28 cellular contexts compared by ENCODE assay signal in genomic region chr9:98391406-98391805, GRCh38.
DNase-seq lines count a peak whose midpoint lies in the region; ATAC-seq, FAIRE-seq and TF ChIP-seq lines count a peak whose summit lies in the region.
"Had no signal": no experiment of that assay in that cellular context is flagged by ENCODE, and none has a peak within 500 bp of the region (broad histone marks: within the 10 kb centered on the region; RNA-seq: fewer than 3 reads in every experiment).

No MANE protein-coding gene starts in this region.

- no peaks in the 10 kb centered on the region for H3K36me3 Mint-ChIP-seq in activated naive CD4-positive, alpha-beta T cell treated with anti-CD3 and anti-CD28 coated beads, Interleukin-2, amount 50 U/mL, for 24 hours
- no peaks in the 10 kb centered on the region for H3K36me3 Mint-ChIP-seq in activated naive CD4-positive, alpha-beta T cell treated with anti-CD3 and anti-CD28 coated beads, Interleukin-2, amount 10 ng/mL, durations not matched to agents 7 days and 5 days
- peaks cover 10% of the 10 kb centered on the region for H3K36me3 Mint-ChIP-seq in stimulated activated memory B cell treated with anti-CD40 and anti-IgM and Interleukin-4, amounts not matched to agents 10 μg/mL and 1 μg/mL and 100 μg/mL, for 72 hours
- H3K36me3 Mint-ChIP-seq: CD14-positive monocyte had no signal

- no peak overlapping the region for H3K56ac ChIP-seq in H1 (replicated peaks; ENCODE audit: insufficient read length, low read depth, low read length)

- CTCF ChIA-PET in activated naive CD4-positive, alpha-beta T cell treated with anti-CD3 and anti-CD28 coated beads, Interleukin-2, amount 10 ng/mL, durations not matched to agents 7 days and 5 days (lab: Charles Lee): no interaction called here
- CTCF ChIA-PET in H1 (lab: Charles Lee; ENCODE audit: partially characterized antibody): interaction anchor here (0.7 to 0.9 kb wide), 4 partner anchors 20 to 369 kb away, joined by 3 to 4 read pairs (median 4); no protein-coding TSS in a partner anchor

- no peak overlapping the region for H2BK20ac ChIP-seq in H1 (ENCODE audit: low read length)

- H3K27ac ChIP-seq in RWPE2 (ENCODE audit: poor library complexity, severe bottlenecking) (peak overlapping the region; percentile 33), H1 (ENCODE audit: low read depth, low read length) (no peak overlapping the region)
- H3K27ac ChIP-seq: adrenal gland, heart left ventricle, KMS-11, VCaP had no signal

- peak overlapping the region; percentile 65 for H4K91ac ChIP-seq in H1 (replicated peaks; ENCODE audit: insufficient read length, low read length)

- peaks cover 8% of the 10 kb centered on the region; the same call in 1 of the 2 replicates for H3K23me2 ChIP-seq in H1 (ENCODE audit: low read depth, low read length)

- H3K18ac ChIP-seq in H1 (ENCODE audit: extremely low read depth, low read length): no peak overlapping the region

- TF ChIP-seq CTCF in RWPE2 (IDR thresholded peaks at IDR 0.05; ENCODE audit: poor library complexity, severe bottlenecking): no peak
- no peak for TF ChIP-seq CTCF in H1 (IDR thresholded peaks at IDR 0.05; ENCODE audit: control extremely low read depth in 1 of 3, insufficient read depth in 1 of 3, low read depth in 1 of 3, low read length in 3 of 3)

- H2BK120ac ChIP-seq in H1 (replicated peaks; ENCODE audit: low read depth, low read length): no peak overlapping the region

- H3K9me3 Mint-ChIP-seq in activated naive CD4-positive, alpha-beta T cell treated with anti-CD3 and anti-CD28 coated beads, Interleukin-2, amount 50 U/mL, for 24 hours: no peaks in the 10 kb centered on the region
- H3K9me3 Mint-ChIP-seq in activated naive CD4-positive, alpha-beta T cell treated with anti-CD3 and anti-CD28 coated beads, Interleukin-2, amount 10 ng/mL, durations not matched to agents 7 days and 5 days: no peaks in the 10 kb centered on the region
- H3K9me3 Mint-ChIP-seq in stimulated activated memory B cell treated with anti-CD40 and anti-IgM and Interleukin-4, amounts not matched to agents 10 μg/mL and 1 μg/mL and 100 μg/mL, for 72 hours: peaks cover 14% of the 10 kb centered on the region
- H3K9me3 Mint-ChIP-seq: activated CD4-positive, alpha-beta memory T cell treated with anti-CD3 and anti-CD28 coated beads, Interleukin-2, amount 10 ng/mL, durations not matched to agents 7 days and 5 days had no signal

- 0 out of 2 replicates have a peak overlapping the region, but pooled peaks have one; percentile 49 for H2BK5ac ChIP-seq in H1 (ENCODE audit: low read depth, low read length)

- H2AK5ac ChIP-seq in H1 (ENCODE audit: low read depth, low read length): peak overlapping the region; percentile 39; the same call in 1 of the 2 replicates

- peak overlapping the region; percentile 14 for H3K27ac Mint-ChIP-seq in activated naive CD4-positive, alpha-beta T cell treated with anti-CD3 and anti-CD28 coated beads, Interleukin-2, amount 50 U/mL, for 24 hours
- no peak overlapping the region for H3K27ac Mint-ChIP-seq in activated naive CD4-positive, alpha-beta T cell treated with anti-CD3 and anti-CD28 coated beads, Interleukin-2, amount 10 ng/mL, durations not matched to agents 7 days and 5 days
- peak overlapping the region; percentile 91 for H3K27ac Mint-ChIP-seq in stimulated activated memory B cell treated with anti-CD40 and anti-IgM and Interleukin-4, amounts not matched to agents 10 μg/mL and 1 μg/mL and 100 μg/mL, for 72 hours
- H3K27ac Mint-ChIP-seq: activated CD4-positive, alpha-beta memory T cell treated with anti-CD3 and anti-CD28 coated beads, Interleukin-2, amount 10 ng/mL, durations not matched to agents 7 days and 5 days; activated T-cell treated with anti-CD3 and anti-CD28 coated beads, Interleukin-2, amount 50 U/mL, for 72 hours; CD14-positive monocyte had no signal

- no peak overlapping the region for H2BK12ac ChIP-seq in H1 (ENCODE audit: low read depth, low read length)

- H3K9me3 ChIP-seq in RWPE2 (ENCODE audit: severe bottlenecking) (no peaks in the 10 kb centered on the region), H1 (ENCODE audit: insufficient read depth in 2 of 2, low read depth in 1 of 2, low read length in 1 of 2) (no peaks in the 10 kb centered on the region)
- H3K9me3 ChIP-seq: adrenal gland, heart left ventricle had no signal

- no peak overlapping the region for H3K4ac ChIP-seq in H1 (replicated peaks; ENCODE audit: insufficient read length, low read depth, low read length)

- no peak overlapping the region for H4K5ac ChIP-seq in H1 (ENCODE audit: insufficient read length, low read depth, low read length)

- no peak overlapping the region for H2AFZ ChIP-seq in H1 (ENCODE audit: low read length)

- H4K20me1 ChIP-seq in H1 (replicated peaks in 1 of 2; ENCODE audit: control insufficient read depth in 1 of 2, insufficient read depth in 2 of 2, low read length in 2 of 2): no peaks in the 10 kb centered on the region

- peaks cover 3% of the 10 kb centered on the region for H3K27me3 Mint-ChIP-seq in activated naive CD4-positive, alpha-beta T cell treated with anti-CD3 and anti-CD28 coated beads, Interleukin-2, amount 50 U/mL, for 24 hours
- H3K27me3 Mint-ChIP-seq in activated naive CD4-positive, alpha-beta T cell treated with anti-CD3 and anti-CD28 coated beads, Interleukin-2, amount 10 ng/mL, durations not matched to agents 7 days and 5 days: peaks cover 8% of the 10 kb centered on the region
- no peaks in the 10 kb centered on the region for H3K27me3 Mint-ChIP-seq in stimulated activated memory B cell treated with anti-CD40 and anti-IgM and Interleukin-4, amounts not matched to agents 10 μg/mL and 1 μg/mL and 100 μg/mL, for 72 hours

- no peaks in the 10 kb centered on the region for H3K27me3 ChIP-seq in RWPE2 (ENCODE audit: insufficient read depth, poor library complexity, severe bottlenecking)
- no peaks in the 10 kb centered on the region; a peak in 1 of 7 replicates for H3K27me3 ChIP-seq in H1 (replicated peaks in 1 of 4; ENCODE audit: control insufficient read depth in 3 of 4, extremely low read depth in 1 of 4, insufficient read depth in 3 of 4, low read length in 3 of 4)
- H3K27me3 ChIP-seq: adrenal gland had no signal

- no peaks in the 10 kb centered on the region for H3K79me1 ChIP-seq in H1 (ENCODE audit: low read depth, low read length)

- TF ChIP-seq RAD21 in H1 (IDR thresholded peaks at IDR 0.05 in 1 of 2, conservative IDR thresholded peaks at IDR 0.05 in 1 of 2; ENCODE audit: low read depth in 2 of 2, low read length in 2 of 2): no peak

- H3K79me2 ChIP-seq in H1 (ENCODE audit: control insufficient read depth in 1 of 2, insufficient read depth in 2 of 2, low read length in 2 of 2): no peaks in the 10 kb centered on the region

- H3K4me1 ChIP-seq in RWPE2 (ENCODE audit: insufficient read depth, poor library complexity, severe bottlenecking): peaks cover 8% of the 10 kb centered on the region
- H3K4me1 ChIP-seq in H1 (replicated peaks in 1 of 4; ENCODE audit: control insufficient read depth in 3 of 4, insufficient read depth in 4 of 4, low read length in 3 of 4): peaks cover 0 to 12% (median 1%) of the 10 kb centered on the region in 4 experiments; a peak in 4 of 7 replicates
- H3K4me1 ChIP-seq: adrenal gland, heart left ventricle had no signal

- H2BK15ac ChIP-seq in H1 (ENCODE audit: low read length): no peak overlapping the region

- no peak overlapping the region for H3K4me2 ChIP-seq in H1 (ENCODE audit: insufficient read depth in 1 of 2, low read depth in 2 of 2, low read length in 2 of 2)
- H3K4me2 ChIP-seq: KMS-11, smooth muscle cell had no signal

- TF ChIP-seq EP300 in H1 (IDR thresholded peaks at IDR 0.05; ENCODE audit: borderline replicate concordance in 1 of 2, low read depth in 2 of 2, low read length in 2 of 2): no peak

- no peaks in the 10 kb centered on the region for H3K36me3 ChIP-seq in RWPE2 (ENCODE audit: low read depth)
- H3K36me3 ChIP-seq in H1 (ENCODE audit: control insufficient read depth in 2 of 4, insufficient read depth in 4 of 4, low read length in 3 of 4): no peaks in the 10 kb centered on the region
- H3K36me3 ChIP-seq: adrenal gland, heart left ventricle had no signal

- peaks cover 14% of the 10 kb centered on the region for H3K4me1 Mint-ChIP-seq in activated naive CD4-positive, alpha-beta T cell treated with anti-CD3 and anti-CD28 coated beads, Interleukin-2, amount 50 U/mL, for 24 hours
- peaks cover 6% of the 10 kb centered on the region for H3K4me1 Mint-ChIP-seq in activated naive CD4-positive, alpha-beta T cell treated with anti-CD3 and anti-CD28 coated beads, Interleukin-2, amount 10 ng/mL, durations not matched to agents 7 days and 5 days
- peaks cover 44% of the 10 kb centered on the region for H3K4me1 Mint-ChIP-seq in stimulated activated memory B cell treated with anti-CD40 and anti-IgM and Interleukin-4, amounts not matched to agents 10 μg/mL and 1 μg/mL and 100 μg/mL, for 72 hours

- H3K4me3 ChIP-seq in RWPE2 (ENCODE audit: severe bottlenecking) (no peak overlapping the region), H1 (ENCODE audit: extremely low read depth in 1 of 4, insufficient read depth in 2 of 4, low read depth in 3 of 4, low read length in 4 of 4) (no peak overlapping the region)
- H3K4me3 ChIP-seq: adrenal gland, heart left ventricle, smooth muscle cell had no signal

- no peak for TF ChIP-seq POLR2A in H1 (IDR thresholded peaks at IDR 0.05; ENCODE audit: control extremely low read depth in 1 of 2, low read depth in 2 of 2, low read length in 2 of 2)
- no peak for TF ChIP-seq POLR2A in GM12891 (IDR thresholded peaks at IDR 0.05; ENCODE audit: low read depth, low read length)

- no peak overlapping the region; a peak in 1 of 7 replicates for H3K9ac ChIP-seq in H1 (replicated peaks in 1 of 4; ENCODE audit: extremely low read depth in 1 of 4, low read depth in 3 of 4, low read length in 3 of 4)
- H3K9ac ChIP-seq: KMS-11 had no signal

- no peak overlapping the region for H3K23ac ChIP-seq in H1 (ENCODE audit: insufficient read length)

- peak; percentile 33; the same call in 1 of the 3 replicates for ATAC-seq in RWPE2 (ENCODE audit: low read depth)
- peak; percentile 48 for ATAC-seq in stimulated activated memory B cell treated with anti-CD40 and anti-IgM and Interleukin-4, amounts not matched to agents 10 μg/mL and 1 μg/mL and 100 μg/mL, for 72 hours

- no peak for DNase-seq in activated naive CD4-positive, alpha-beta T cell treated with anti-CD3 and anti-CD28 coated beads, Interleukin-2, amount 10 ng/mL, durations not matched to agents 7 days and 5 days
- DNase-seq in RWPE2 (ENCODE audit: low spot score) (no peak), H1 (ENCODE audit: low read depth in 1 of 2, low spot score in 2 of 2) (no peak), RPMI8226 (no peak), GM12891 (ENCODE audit: insufficient read length, low spot score) (no peak), kidney tubule cell (ENCODE audit: low spot score) (no peak)
- DNase-seq: ACHN; activated CD4-positive, alpha-beta memory T cell treated with anti-CD3 and anti-CD28 coated beads, Interleukin-2, amount 10 ng/mL, durations not matched to agents 7 days and 5 days; activated T-cell treated with anti-CD3 and anti-CD28 coated beads, Interleukin-2, amount 50 U/mL, for 72 hours; adrenal gland; cortex of kidney; GDM1; GOT3; heart left ventricle; NCI-H1092 treated with DMSO at 0.1 percent for 48 hours; NCI-H2081; occipital lobe; OCI-M1; SIG-M5; stimulated activated CD4-positive, alpha-beta T cell treated with anti-CD3 and anti-CD28 coated beads, Interleukin-4, amount 100 ng/mL, for 1 hour had no signal

- no peak for FAIRE-seq in H1 (lab: Jason Lieb, UNC)
- FAIRE-seq in GM12891 (lab: Jason Lieb, UNC): no peak
- FAIRE-seq: endometrium, GM19239 had no signal

- peak overlapping the region; percentile 4 for H3K4me3 Mint-ChIP-seq in activated naive CD4-positive, alpha-beta T cell treated with anti-CD3 and anti-CD28 coated beads, Interleukin-2, amount 50 U/mL, for 24 hours
- no peak overlapping the region for H3K4me3 Mint-ChIP-seq in activated naive CD4-positive, alpha-beta T cell treated with anti-CD3 and anti-CD28 coated beads, Interleukin-2, amount 10 ng/mL, durations not matched to agents 7 days and 5 days
- H3K4me3 Mint-ChIP-seq in stimulated activated memory B cell treated with anti-CD40 and anti-IgM and Interleukin-4, amounts not matched to agents 10 μg/mL and 1 μg/mL and 100 μg/mL, for 72 hours: peak overlapping the region; percentile 18
- H3K4me3 Mint-ChIP-seq: activated CD4-positive, alpha-beta memory T cell treated with anti-CD3 and anti-CD28 coated beads, Interleukin-2, amount 10 ng/mL, durations not matched to agents 7 days and 5 days; activated T-cell treated with anti-CD3 and anti-CD28 coated beads, Interleukin-2, amount 50 U/mL, for 72 hours; CD14-positive monocyte had no signal

- 92% methylated on average over 7 of the region's 7 CpGs; no CpG with 5 or more reads in 1 of the 2 experiments for WGBS in H1 (ENCODE audit: extremely low coverage in 1 of 2, insufficient coverage in 1 of 2, insufficient read length in 1 of 2, insufficient replicate concordance in 2 of 2, low coverage in 1 of 2, low lambda C conversion rate in 2 of 2, missing lambda C conversion rate in 1 of 2), 2 experiments

- H4K8ac ChIP-seq in H1 (ENCODE audit: extremely low read depth, insufficient read depth, low read length): no peak overlapping the region

- no peak overlapping the region for H3K14ac ChIP-seq in H1 (ENCODE audit: insufficient read length)

- POLR2A ChIA-PET in H1 (lab: Charles Lee; ENCODE audit: partially characterized antibody): no interaction called here
